8 cellular contexts compared by ENCODE assay signal in genomic region chr7:29806131-29806792, GRCh38. TPM values are rescaled to one million over a fixed set of nuclear protein-coding genes. Genes with fewer than 3 reads are reported as not detected.
DNase-seq lines count a peak whose midpoint lies in the region; ATAC-seq and TF ChIP-seq lines count a peak whose summit lies in the region.

WIPF3 (plus strand) TSS chr7:29806508; CDS start chr7:29834725, 28,217 bp downstream.

- no peak within 1 kb of the TSS for H3K27ac ChIP-seq in ascending aorta
- peak within 1 kb of the TSS; percentile 85 for H3K27ac ChIP-seq in skeletal muscle tissue (ENCODE audit: low read depth, low read length)

- H3K36me3 ChIP-seq in ascending aorta (no peaks in the 10 kb centered on the region), skeletal muscle tissue (ENCODE audit: control insufficient read depth in 3 of 3, insufficient read depth in 3 of 3, low read length in 3 of 3) (no peaks in the 10 kb centered on the region)

- H3K9ac ChIP-seq in skeletal muscle tissue (ENCODE audit: low read depth in 1 of 3, low read length in 3 of 3) = peak within 1 kb of the TSS; percentile 67 to 89 (median 85)

- intact Hi-C loops in ascending aorta (cut with DNase I) = no loop called here

- H3K27me3 ChIP-seq in ascending aorta = no peaks in the 10 kb centered on the region
- H3K27me3 ChIP-seq in skeletal muscle tissue (ENCODE audit: control insufficient read depth in 3 of 3, insufficient read depth in 3 of 3, low read length in 3 of 3) = peaks cover 0 to 3% (median 3%) of the 10 kb centered on the region in 3 donors

- H3K9me3 ChIP-seq in ascending aorta (no peaks in the 10 kb centered on the region), skeletal muscle tissue (ENCODE audit: control insufficient read depth in 3 of 3, low read length in 3 of 3) (no peaks in the 10 kb centered on the region)

- H3K4me1 ChIP-seq in ascending aorta (no peaks in the 10 kb centered on the region), skeletal muscle tissue (ENCODE audit: control insufficient read depth in 3 of 3, insufficient read depth in 3 of 3, low read length in 3 of 3) (peaks cover 3 to 28% (median 17%) of the 10 kb centered on the region in 3 donors)

- TF ChIP-seq CTCF in ascending aorta (IDR thresholded peaks at IDR 0.05) = no peak

- ATAC-seq in GM18502 (IDR thresholded peaks at IDR 0.05; ENCODE audit: poor library complexity, unreplicated experiment) (no peak), GM18505 (IDR thresholded peaks at IDR 0.05; ENCODE audit: unreplicated experiment) (no peak)

- peak; percentile 8 for DNase-seq in activated CD4-positive, alpha-beta T cell treated with anti-CD3 and anti-CD28 coated beads for 48 hours
- no peak for DNase-seq in activated CD4-positive, alpha-beta T cell treated with anti-CD3 and anti-CD28 coated beads, Interleukin-2, amount 50 U/mL, for 4 hours
- DNase-seq in ascending aorta (ENCODE audit: low spot score in 2 of 2) = no peak
- DNase-seq in iPS-NIHi7 (ENCODE audit: extremely low spot score) = peak; percentile 85
- DNase-seq in T1000 (lab: John Stamatoyannopoulos, UW) = no peak

- TF ChIP-seq POLR2A in GM18505 (IDR thresholded peaks at IDR 0.05; ENCODE audit: borderline replicate concordance, extremely low read depth, insufficient read depth, insufficient read length) = no peak

- peak within 1 kb of the TSS; percentile 60 to 74 for H3K4me3 ChIP-seq in ascending aorta
- peak within 1 kb of the TSS; percentile 76 to 81 (median 78) for H3K4me3 ChIP-seq in skeletal muscle tissue (ENCODE audit: low read length in 3 of 3)

RNA-seq across cellular contexts. Expression of gene WIPF3, which starts in this region (rescaled TPM):
- total RNA-seq in ascending aorta = 4.6 TPM
- total RNA-seq in skeletal muscle tissue = 4.7 TPM

Comparison
In these comparisons a context has a peak if more than half of its experiments do, and no peak if none do; other contexts are left out.
1. DNase-seq: peak in activated CD4-positive, alpha-beta T cell treated with anti-CD3 and anti-CD28 coated beads for 48 hours (single experiment) and iPS-NIHi7 (single experiment); none in activated CD4-positive, alpha-beta T cell treated with anti-CD3 and anti-CD28 coated beads, Interleukin-2, amount 50 U/mL, for 4 hours (0 of 2), ascending aorta (0 of 2) and T1000 (single experiment).